ENCODE assay signal across 8 cellular contexts in genomic region chrX:107710617-107711391, GRCh38.
DNase-seq lines count a peak whose midpoint lies in the region; ATAC-seq and TF ChIP-seq lines count a peak whose summit lies in the region.

No MANE protein-coding gene starts in this region.

- peak; percentile 90 for ATAC-seq in HG02840 (IDR thresholded peaks at IDR 0.05; ENCODE audit: low FRiP score, unreplicated experiment)

- H3K27me3 Mint-ChIP-seq in progenitor cell of endocrine pancreas, result no peaks in the 10 kb centered on the region

- DNase-seq in activated CD8-positive, alpha-beta memory T cell treated with anti-CD3 and anti-CD28 coated beads, Interleukin-2, amount 50 U/mL, for 1 hour (ENCODE audit: extremely low read depth), result peak; percentile 75
- DNase-seq in activated CD8-positive, alpha-beta memory T cell treated with anti-CD3 and anti-CD28 coated beads, Interleukin-2, amount 50 U/mL, for 48 hours, result no peak
- DNase-seq in NCI-H226 (peak; percentile 77), glomerular endothelial cell (ENCODE audit: extremely low read depth, low read depth, low spot score) (peak; percentile 80), progenitor cell of endocrine pancreas (ENCODE audit: low spot score, unreplicated experiment) (no peak), NCI-H2029 (lab: John Stamatoyannopoulos, UW) (no peak)
- peak; percentile 33 for DNase-seq in activated gamma-delta T cell treated with anti-CD3 and anti-CD28 coated beads, Interleukin-2, amount 50 U/mL, for 16 hours (ENCODE audit: low read depth)

- peaks cover 23% of the 10 kb centered on the region for H3K4me1 Mint-ChIP-seq in progenitor cell of endocrine pancreas (ENCODE audit: low read depth)

- TF ChIP-seq CTCF in progenitor cell of endocrine pancreas (IDR thresholded peaks at IDR 0.05; ENCODE audit: unreplicated experiment), result no peak

- H3K27ac Mint-ChIP-seq in progenitor cell of endocrine pancreas, result peak overlapping the region; percentile 91

- peak overlapping the region; percentile 20 for H3K4me3 Mint-ChIP-seq in progenitor cell of endocrine pancreas (ENCODE audit: low read depth)

- H3K9me3 Mint-ChIP-seq in progenitor cell of endocrine pancreas (ENCODE audit: low read depth), result peaks cover 10% of the 10 kb centered on the region

- H3K36me3 Mint-ChIP-seq in progenitor cell of endocrine pancreas (ENCODE audit: insufficient read depth), result peaks cover 5% of the 10 kb centered on the region

Comparison
In these comparisons a context has a peak if more than half of its experiments do, and no peak if none do; other contexts are left out.
1. DNase-seq: peak in activated CD8-positive, alpha-beta memory T cell treated with anti-CD3 and anti-CD28 coated beads, Interleukin-2, amount 50 U/mL, for 1 hour (single experiment), NCI-H226 (single experiment), activated gamma-delta T cell treated with anti-CD3 and anti-CD28 coated beads, Interleukin-2, amount 50 U/mL, for 16 hours (single experiment) and glomerular endothelial cell (single experiment); none in activated CD8-positive, alpha-beta memory T cell treated with anti-CD3 and anti-CD28 coated beads, Interleukin-2, amount 50 U/mL, for 48 hours (single experiment), progenitor cell of endocrine pancreas (single experiment) and NCI-H2029 (single experiment).